18 cellular contexts compared by ENCODE assay signal in genomic region chr3:81650187-81650586, GRCh38.
"Had no signal": no experiment of that assay in that cellular context is flagged by ENCODE, and none has a peak within 500 bp of the region (broad histone marks: within the 10 kb centered on the region; RNA-seq: fewer than 3 reads in every experiment).

No MANE protein-coding gene starts in this region.

- ATAC-seq: mucosa of descending colon; natural killer cell; sciatic nerve; stimulated activated naive B cell treated with anti-CD40 and anti-IgM and Interleukin-4, amounts not matched to agents 10 μg/mL and 1 μg/mL and 100 μg/mL, for 72 hours; stimulated activated naive CD8-positive, alpha-beta T cell treated with anti-CD3 and anti-CD28 coated beads, Interleukin-15, amount 100 ng/mL, for 72 hours had no signal

- H3K27ac ChIP-seq: coronary artery, esophagus muscularis mucosa, hepatocyte had no signal

- H3K4me3 ChIP-seq: coronary artery, esophagus muscularis mucosa, hepatocyte, mucosa of descending colon had no signal

- H3K27me3 ChIP-seq: esophagus muscularis mucosa, hepatocyte had no signal

- H3K4me1 ChIP-seq: esophagus muscularis mucosa had no signal

- FAIRE-seq: endothelial cell of umbilical vein, urothelium cell line had no signal

- DNase-seq: effector CD4-positive, alpha-beta T cell; endodermal cell; foreskin melanocyte; head of caudate nucleus; kidney glomerular epithelial cell; mucosa of descending colon; natural killer cell; stimulated activated CD4-positive, alpha-beta T cell treated with anti-CD3 and anti-CD28 coated beads, Interleukin-2, amount 100 ng/mL, for 24 hours; stimulated activated CD4-positive, alpha-beta T cell treated with anti-CD3 and anti-CD28 coated beads, Interleukin-4, amount 100 ng/mL, for 4 hours; stimulated activated naive B cell treated with anti-CD40 and anti-IgM and Interleukin-4, amounts not matched to agents 10 μg/mL and 1 μg/mL and 100 μg/mL, for 72 hours; stimulated activated naive CD8-positive, alpha-beta T cell treated with anti-CD3 and anti-CD28 coated beads, Interleukin-15, amount 100 ng/mL, for 72 hours; trophoblast cell had no signal
